Comparison of ENCODE assay signal across 25 cellular contexts in the genomic region with DNA sequence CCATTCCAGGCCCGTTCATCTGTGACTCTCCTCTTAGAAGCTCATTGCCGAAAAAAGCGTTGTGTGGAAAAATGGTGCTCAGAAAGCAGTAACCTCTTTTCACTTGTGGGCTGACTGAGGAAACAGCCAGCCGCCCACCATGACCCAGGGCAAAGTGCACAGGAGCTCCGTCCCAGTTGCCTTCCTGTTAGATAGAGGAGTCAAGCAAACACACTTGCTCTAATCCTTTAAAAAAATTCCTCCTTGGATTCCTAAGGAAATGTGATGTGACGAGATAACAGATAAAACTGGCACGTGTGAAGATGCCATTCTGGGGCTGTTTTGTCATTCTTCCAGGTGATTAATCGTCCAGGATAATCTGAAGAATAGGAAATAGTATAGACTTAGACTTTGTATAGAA.
"Had no signal": no experiment of that assay in that cellular context is flagged by ENCODE, and none has a peak within 500 bp of the region (broad histone marks: within the 10 kb centered on the region; RNA-seq: fewer than 3 reads in every experiment).

No MANE protein-coding gene starts in this region.

- H3K9me3 Mint-ChIP-seq: activated CD4-positive, alpha-beta T cell treated with anti-CD3 and anti-CD28 coated beads, Interleukin-2, amount 10 ng/mL, durations not matched to agents 24 days and 14 days; activated naive CD4-positive, alpha-beta T cell treated with anti-CD3 and anti-CD28 coated beads, Interleukin-2, amount 10 ng/mL, durations not matched to agents 7 days and 5 days; activated naive CD8-positive, alpha-beta T cell treated with anti-CD3 and anti-CD28 coated beads, Interleukin-2, amount 10 ng/mL, durations not matched to agents 7 days and 5 days; activated T-cell treated with anti-CD3 and anti-CD28 coated beads, Interleukin-2, amount 50 U/mL, for 24 hours; memory B cell; type B pancreatic cell had no signal

- H3K36me3 ChIP-seq: brain microvascular endothelial cell, spleen, thoracic aorta, uterus had no signal

- H3K27me3 Mint-ChIP-seq: activated CD4-positive, alpha-beta memory T cell treated with anti-CD3 and anti-CD28 coated beads, Interleukin-2, amount 10 ng/mL, durations not matched to agents 7 days and 5 days; activated naive CD4-positive, alpha-beta T cell treated with anti-CD3 and anti-CD28 coated beads, Interleukin-2, amount 10 ng/mL, durations not matched to agents 7 days and 5 days; activated T-cell treated with anti-CD3 and anti-CD28 coated beads, Interleukin-2, amount 50 U/mL, for 24 hours; memory B cell; natural killer cell treated with Interleukin-12 subunit alpha and Interleukin-12 subunit beta and Interleukin-15 and Interleukin-18, amount 100 ng/mL, for 72 hours had no signal

- H3K27ac ChIP-seq: brain microvascular endothelial cell, SK-N-MC, spleen, thoracic aorta, uterus had no signal

- H3K4me3 Mint-ChIP-seq: activated CD4-positive, alpha-beta memory T cell treated with anti-CD3 and anti-CD28 coated beads, Interleukin-2, amount 10 ng/mL, durations not matched to agents 7 days and 5 days; activated CD4-positive, alpha-beta T cell treated with anti-CD3 and anti-CD28 coated beads, Interleukin-2, amount 10 ng/mL, durations not matched to agents 24 days and 14 days; activated naive CD4-positive, alpha-beta T cell treated with anti-CD3 and anti-CD28 coated beads, Interleukin-2, amount 10 ng/mL, durations not matched to agents 7 days and 5 days; activated naive CD8-positive, alpha-beta T cell treated with anti-CD3 and anti-CD28 coated beads, Interleukin-2, amount 10 ng/mL, durations not matched to agents 7 days and 5 days; activated T-cell treated with anti-CD3 and anti-CD28 coated beads, Interleukin-2, amount 50 U/mL, for 24 hours; memory B cell; natural killer cell treated with Interleukin-12 subunit alpha and Interleukin-12 subunit beta and Interleukin-15 and Interleukin-18, amount 100 ng/mL, for 72 hours; type B pancreatic cell had no signal

- H3K27me3 ChIP-seq: brain microvascular endothelial cell, hepatocyte, spleen, uterus had no signal

- H3K4me3 ChIP-seq: hepatocyte, mucosa of descending colon, SK-N-MC, spleen, thoracic aorta, uterus had no signal

- H3K4me1 Mint-ChIP-seq: activated CD4-positive, alpha-beta memory T cell treated with anti-CD3 and anti-CD28 coated beads, Interleukin-2, amount 10 ng/mL, durations not matched to agents 7 days and 5 days; activated CD4-positive, alpha-beta T cell treated with anti-CD3 and anti-CD28 coated beads, Interleukin-2, amount 10 ng/mL, durations not matched to agents 24 days and 14 days; activated naive CD4-positive, alpha-beta T cell treated with anti-CD3 and anti-CD28 coated beads, Interleukin-2, amount 10 ng/mL, durations not matched to agents 7 days and 5 days; activated naive CD8-positive, alpha-beta T cell treated with anti-CD3 and anti-CD28 coated beads, Interleukin-2, amount 10 ng/mL, durations not matched to agents 7 days and 5 days; memory B cell had no signal

- DNase-seq: activated CD4-positive, alpha-beta memory T cell treated with anti-CD3 and anti-CD28 coated beads, Interleukin-2, amount 10 ng/mL, durations not matched to agents 7 days and 5 days; activated CD4-positive, alpha-beta T cell treated with anti-CD3 and anti-CD28 coated beads, Interleukin-2, amount 10 ng/mL, durations not matched to agents 24 days and 14 days; activated CD8-positive, alpha-beta memory T cell treated with anti-CD3 and anti-CD28 coated beads, Interleukin-2, amount 50 U/mL, for 48 hours; activated gamma-delta T cell; activated naive CD4-positive, alpha-beta T cell treated with anti-CD3 and anti-CD28 coated beads, Interleukin-2, amount 10 ng/mL, durations not matched to agents 7 days and 5 days; activated naive CD8-positive, alpha-beta T cell treated with anti-CD3 and anti-CD28 coated beads, Interleukin-2, amount 10 ng/mL, durations not matched to agents 7 days and 5 days; activated T-cell treated with anti-CD3 and anti-CD28 coated beads, Interleukin-2, amount 50 U/mL, for 24 hours; amniotic stem cell; brain microvascular endothelial cell; caudate nucleus; cortex of kidney; glutamatergic neuron; islet precursor cell; left ventricle myocardium superior; mucosa of descending colon; retina; spleen; stimulated activated naive CD8-positive, alpha-beta T cell treated with anti-CD3 and anti-CD28 coated beads, Interleukin-15, Interleukin-2, amounts not matched to agents 100 U/mL and 50 U/mL, for 24 hours had no signal

- H3K9me3 ChIP-seq: mucosa of descending colon, spleen, thoracic aorta, uterus had no signal

- H3K36me3 Mint-ChIP-seq: activated naive CD4-positive, alpha-beta T cell treated with anti-CD3 and anti-CD28 coated beads, Interleukin-2, amount 10 ng/mL, durations not matched to agents 7 days and 5 days; activated naive CD8-positive, alpha-beta T cell treated with anti-CD3 and anti-CD28 coated beads, Interleukin-2, amount 10 ng/mL, durations not matched to agents 7 days and 5 days; memory B cell; natural killer cell treated with Interleukin-12 subunit alpha and Interleukin-12 subunit beta and Interleukin-15 and Interleukin-18, amount 100 ng/mL, for 72 hours; type B pancreatic cell had no signal

- H3K4me1 ChIP-seq: spleen, uterus had no signal

- ATAC-seq: left ventricle myocardium superior; mucosa of descending colon; natural killer cell treated with Interleukin-12 subunit alpha and Interleukin-12 subunit beta and Interleukin-15 and Interleukin-18, amount 100 ng/mL, for 72 hours; stimulated activated naive CD8-positive, alpha-beta T cell treated with anti-CD3 and anti-CD28 coated beads, Interleukin-15, Interleukin-2, amounts not matched to agents 100 U/mL and 50 U/mL, for 24 hours had no signal

- H3K27ac Mint-ChIP-seq: activated CD4-positive, alpha-beta memory T cell treated with anti-CD3 and anti-CD28 coated beads, Interleukin-2, amount 10 ng/mL, durations not matched to agents 7 days and 5 days; activated CD4-positive, alpha-beta T cell treated with anti-CD3 and anti-CD28 coated beads, Interleukin-2, amount 10 ng/mL, durations not matched to agents 24 days and 14 days; activated naive CD4-positive, alpha-beta T cell treated with anti-CD3 and anti-CD28 coated beads, Interleukin-2, amount 10 ng/mL, durations not matched to agents 7 days and 5 days; activated naive CD8-positive, alpha-beta T cell treated with anti-CD3 and anti-CD28 coated beads, Interleukin-2, amount 10 ng/mL, durations not matched to agents 7 days and 5 days; activated T-cell treated with anti-CD3 and anti-CD28 coated beads, Interleukin-2, amount 50 U/mL, for 24 hours; memory B cell; natural killer cell treated with Interleukin-12 subunit alpha and Interleukin-12 subunit beta and Interleukin-15 and Interleukin-18, amount 100 ng/mL, for 72 hours; type B pancreatic cell had no signal
